17 cellular contexts compared by ENCODE assay signal in genomic region chr7:139713835-139714162, GRCh38.
DNase-seq lines count a peak whose midpoint lies in the region; ATAC-seq and TF ChIP-seq lines count a peak whose summit lies in the region.
"Had no signal": no experiment of that assay in that cellular context is flagged by ENCODE, and none has a peak within 500 bp of the region (broad histone marks: within the 10 kb centered on the region; RNA-seq: fewer than 3 reads in every experiment).

No MANE protein-coding gene starts in this region.

- no peaks in the 10 kb centered on the region for H3K27me3 ChIP-seq in cardiac muscle cell
- no peaks in the 10 kb centered on the region for H3K27me3 ChIP-seq in transverse colon
- H3K27me3 ChIP-seq: tibial artery had no signal

- TF ChIP-seq EP300 in transverse colon (IDR thresholded peaks at IDR 0.05; ENCODE audit: low read depth) = no peak

- H3K27ac ChIP-seq in cardiac muscle cell = peak overlapping the region; percentile 34
- H3K27ac ChIP-seq in transverse colon = peak overlapping the region in 1 of 4 donors; percentile 25
- H3K27ac ChIP-seq: tibial artery had no signal

- no peaks in the 10 kb centered on the region for H3K9me3 Mint-ChIP-seq in dendritic cell treated with granulocyte-macrophage colony-stimulating factor and Interleukin-4, amounts not matched to agents 40 ng/mL and 50 ng/mL, for 4 days
- peaks cover 0 to 3% (median 0%) of the 10 kb centered on the region in 7 donors for H3K9me3 Mint-ChIP-seq in naive B cell
- H3K9me3 Mint-ChIP-seq: activated naive CD4-positive, alpha-beta T cell treated with anti-CD3 and anti-CD28 coated beads, Interleukin-2, amount 50 U/mL, for 72 hours had no signal

- no peak overlapping the region for H3K4me3 Mint-ChIP-seq in dendritic cell treated with granulocyte-macrophage colony-stimulating factor and Interleukin-4, amounts not matched to agents 40 ng/mL and 50 ng/mL, for 4 days
- H3K4me3 Mint-ChIP-seq in naive B cell = peak overlapping the region in 7 of 8 donors; percentile 42 to 94 (median 76)

- in situ Hi-C loops in transverse colon (cut with MboI; ENCODE audit: low pct_ligation_motif_present in 1 of 4, low pct_unique_long_range_greater_than_20kb in 1 of 4, low sequenced_read_pairs in 3 of 4) = no loop called here

- ATAC-seq in Right ventricle myocardium superior (ENCODE audit: poor library complexity) (no peak), naive B cell (ENCODE audit: low read depth in 2 of 2) (no peak), HG03378 (IDR thresholded peaks at IDR 0.05; ENCODE audit: unreplicated experiment) (no peak), HG03108 (IDR thresholded peaks at IDR 0.05; ENCODE audit: unreplicated experiment) (no peak)
- ATAC-seq: activated naive CD4-positive, alpha-beta T cell treated with anti-CD3 and anti-CD28 coated beads, Interleukin-2, amount 50 U/mL, for 72 hours had no signal

- H3K9me3 ChIP-seq in cardiac muscle cell (ENCODE audit: low read depth) = no peaks in the 10 kb centered on the region
- H3K9me3 ChIP-seq in transverse colon = no peaks in the 10 kb centered on the region
- H3K9me3 ChIP-seq: SK-N-SH, tibial artery had no signal

- WGBS in transverse colon (ENCODE audit: low coverage in 1 of 2), 2 donors = 90 to 96% methylated on average over 3 to 8 of the region's 9 CpGs

- peaks cover 14% of the 10 kb centered on the region for H3K4me1 ChIP-seq in cardiac muscle cell (ENCODE audit: low read depth)
- no peaks in the 10 kb centered on the region for H3K4me1 ChIP-seq in transverse colon

- H3K36me3 ChIP-seq in cardiac muscle cell (peaks cover 16% of the 10 kb centered on the region), transverse colon (peaks cover 0 to 17% (median 6%) of the 10 kb centered on the region in 4 donors)

- TF ChIP-seq CTCF in cardiac muscle cell (IDR thresholded peaks at IDR 0.05; ENCODE audit: low read depth, low read length) = no peak
- no peak for TF ChIP-seq CTCF in transverse colon (IDR thresholded peaks at IDR 0.05)

- peak overlapping the region; percentile 49 for H3K27ac Mint-ChIP-seq in dendritic cell treated with granulocyte-macrophage colony-stimulating factor and Interleukin-4, amounts not matched to agents 40 ng/mL and 50 ng/mL, for 4 days
- peak overlapping the region in 5 of 6 donors; percentile 84 to 96 (median 90) for H3K27ac Mint-ChIP-seq in naive B cell

- DNase-seq in cardiac muscle cell (ENCODE audit: low read depth in 1 of 2, low spot score in 1 of 2) = no peak
- no peak for DNase-seq in Right ventricle myocardium superior
- DNase-seq in naive B cell = no peak
- peak; percentile 6 for DNase-seq in transverse colon
- DNase-seq in NOMO-1 treated with dmso at 0.1 percent for 144 hours (lab: John Stamatoyannopoulos, UW; ENCODE audit: unreplicated experiment) = no peak
- DNase-seq: 8988T; activated CD4-positive, alpha-beta T cell treated with anti-CD3 and anti-CD28 coated beads, Interleukin-2, amount 50 U/mL, for 1 hour; MV-4-11; NCI-H2029; NCI-H510A treated with DMSO at 0.1 percent for 48 hours; SK-N-SH; stimulated activated CD4-positive, alpha-beta T cell treated with anti-CD3 and anti-CD28 coated beads, Interleukin-4, amount 100 ng/mL, for 1 hour had no signal

- TF ChIP-seq POLR2A in transverse colon (IDR thresholded peaks at IDR 0.05) = no peak

- peaks cover 59% of the 10 kb centered on the region for H3K36me3 Mint-ChIP-seq in dendritic cell treated with granulocyte-macrophage colony-stimulating factor and Interleukin-4, amounts not matched to agents 40 ng/mL and 50 ng/mL, for 4 days (ENCODE audit: low read depth)
- H3K36me3 Mint-ChIP-seq in naive B cell = peaks cover 10 to 15% of the 10 kb centered on the region in 2 donors

- peaks cover 28% of the 10 kb centered on the region for H3K4me1 Mint-ChIP-seq in dendritic cell treated with granulocyte-macrophage colony-stimulating factor and Interleukin-4, amounts not matched to agents 40 ng/mL and 50 ng/mL, for 4 days (ENCODE audit: low read depth)
- H3K4me1 Mint-ChIP-seq in naive B cell = peaks cover 24 to 29% (median 25%) of the 10 kb centered on the region in 3 donors

- H3K4me3 ChIP-seq in cardiac muscle cell = no peak overlapping the region
- H3K4me3 ChIP-seq in transverse colon = no peak overlapping the region
- H3K4me3 ChIP-seq: tibial artery had no signal

- no peaks in the 10 kb centered on the region for H3K27me3 Mint-ChIP-seq in dendritic cell treated with granulocyte-macrophage colony-stimulating factor and Interleukin-4, amounts not matched to agents 40 ng/mL and 50 ng/mL, for 4 days
- H3K27me3 Mint-ChIP-seq in naive B cell = no peaks in the 10 kb centered on the region

- intact Hi-C loops in Right ventricle myocardium superior (cut with DNase I) (no loop called here), transverse colon (cut with DNase I; ENCODE audit: low total_unique reads) (no loop called here)
- intact Hi-C loops in dendritic cell treated with granulocyte-macrophage colony-stimulating factor and Interleukin-4, amounts not matched to agents 40 ng/mL and 50 ng/mL, for 4 days (cut with micrococcal nuclease) = no loop called here
